In genomic region chr2:201938151-201938815, GRCh38 we compare ENCODE assay signal across 13 cellular contexts.
DNase-seq lines count a peak whose midpoint lies in the region; ATAC-seq and TF ChIP-seq lines count a peak whose summit lies in the region.
"Had no signal": no experiment of that assay in that cellular context is flagged by ENCODE, and none has a peak within 500 bp of the region (broad histone marks: within the 10 kb centered on the region; RNA-seq: fewer than 3 reads in every experiment).

No MANE protein-coding gene starts in this region.

- CTCF ChIA-PET in HEK293T (lab: Yijun Ruan, JAX): no interaction called here

- peak overlapping the region; percentile 32 for H3K27ac ChIP-seq in SJSA1

- H3K9me3 Mint-ChIP-seq in progenitor cell of endocrine pancreas (ENCODE audit: low read depth): peaks cover 4% of the 10 kb centered on the region

- H3K4me1 Mint-ChIP-seq in progenitor cell of endocrine pancreas (ENCODE audit: low read depth): peaks cover 31% of the 10 kb centered on the region
- H3K4me1 Mint-ChIP-seq: stimulated activated naive CD8-positive, alpha-beta T cell treated with anti-CD3 and anti-CD28 coated beads, Interleukin-15, amount 100 ng/mL, for 72 hours had no signal

- DNase-seq in GM03348 (ENCODE audit: low spot score) (peak; percentile 60), SJSA1 (ENCODE audit: low read depth in 1 of 2, low spot score in 2 of 2) (peak; percentile 55 to 60), fibroblast of the aortic adventitia (ENCODE audit: low read depth) (peak; percentile 15), progenitor cell of endocrine pancreas (ENCODE audit: low spot score, unreplicated experiment) (no peak), HEK293T (ENCODE audit: extremely low spot score) (no peak)
- DNase-seq: activated naive CD4-positive, alpha-beta T cell treated with Interleukin-2 at 50 U/mL for 16 hours; anterior cingulate cortex; GF-D8; NCI-H1436 treated with DMSO at 0.1 percent for 48 hours; NCI-H2171 treated with DMSO at 0.1 percent for 48 hours; stimulated activated naive CD8-positive, alpha-beta T cell treated with anti-CD3 and anti-CD28 coated beads, Interleukin-15, amount 100 ng/mL, for 72 hours had no signal

- H3K4me1 ChIP-seq in SJSA1 (replicated peaks): peaks cover 34% of the 10 kb centered on the region

- peaks cover 11% of the 10 kb centered on the region for H3K27me3 Mint-ChIP-seq in progenitor cell of endocrine pancreas

- peak overlapping the region; percentile 90 for H3K27ac Mint-ChIP-seq in progenitor cell of endocrine pancreas

- POLR2A ChIA-PET in HEK293T (lab: Yijun Ruan, JAX): no interaction called here

- ATAC-seq in HG02973 (IDR thresholded peaks at IDR 0.05; ENCODE audit: unreplicated experiment) (no peak), HG03196 (IDR thresholded peaks at IDR 0.05; ENCODE audit: unreplicated experiment) (no peak)
- ATAC-seq: stimulated activated naive CD8-positive, alpha-beta T cell treated with anti-CD3 and anti-CD28 coated beads, Interleukin-15, amount 100 ng/mL, for 72 hours had no signal

- H3K9me3 ChIP-seq in SJSA1 (replicated peaks): no peaks in the 10 kb centered on the region; the same call in 1 of the 2 replicates

- no peaks in the 10 kb centered on the region for H3K36me3 Mint-ChIP-seq in progenitor cell of endocrine pancreas (ENCODE audit: insufficient read depth)

- no peak overlapping the region for H3K4me3 Mint-ChIP-seq in progenitor cell of endocrine pancreas (ENCODE audit: low read depth)
- H3K4me3 Mint-ChIP-seq: stimulated activated naive CD8-positive, alpha-beta T cell treated with anti-CD3 and anti-CD28 coated beads, Interleukin-15, amount 100 ng/mL, for 72 hours had no signal

- no peaks in the 10 kb centered on the region for H3K27me3 ChIP-seq in SJSA1 (replicated peaks)

- no peak overlapping the region for H3K4me3 ChIP-seq in SJSA1
- H3K4me3 ChIP-seq in fibroblast of the aortic adventitia (ENCODE audit: low read depth, low read length): no peak overlapping the region

- no peaks in the 10 kb centered on the region for H3K36me3 ChIP-seq in SJSA1

- TF ChIP-seq CTCF in fibroblast of the aortic adventitia (IDR thresholded peaks at IDR 0.05; ENCODE audit: insufficient read depth, low read length) (no peak), progenitor cell of endocrine pancreas (IDR thresholded peaks at IDR 0.05; ENCODE audit: unreplicated experiment) (no peak)

TF ChIP-seq in HEK293T, 16 proteins besides CTCF, POLR2A, EP300 and RAD21:
- TF ChIP-seq TARDBP (IDR thresholded peaks at IDR 0.05) (no peak), HDGF (IDR thresholded peaks at IDR 0.05; ENCODE audit: borderline replicate concordance) (no peak)
TF ChIP-seq in HEK293T: peak in this region for 0.

Comparison
In these comparisons a context has a peak if more than half of its experiments do, and no peak if none do; other contexts are left out.
1. DNase-seq: peak in GM03348 (single experiment), SJSA1 (2 of 2) and fibroblast of the aortic adventitia (single experiment); none in progenitor cell of endocrine pancreas (single experiment) and HEK293T (single experiment).